In the genomic region with DNA sequence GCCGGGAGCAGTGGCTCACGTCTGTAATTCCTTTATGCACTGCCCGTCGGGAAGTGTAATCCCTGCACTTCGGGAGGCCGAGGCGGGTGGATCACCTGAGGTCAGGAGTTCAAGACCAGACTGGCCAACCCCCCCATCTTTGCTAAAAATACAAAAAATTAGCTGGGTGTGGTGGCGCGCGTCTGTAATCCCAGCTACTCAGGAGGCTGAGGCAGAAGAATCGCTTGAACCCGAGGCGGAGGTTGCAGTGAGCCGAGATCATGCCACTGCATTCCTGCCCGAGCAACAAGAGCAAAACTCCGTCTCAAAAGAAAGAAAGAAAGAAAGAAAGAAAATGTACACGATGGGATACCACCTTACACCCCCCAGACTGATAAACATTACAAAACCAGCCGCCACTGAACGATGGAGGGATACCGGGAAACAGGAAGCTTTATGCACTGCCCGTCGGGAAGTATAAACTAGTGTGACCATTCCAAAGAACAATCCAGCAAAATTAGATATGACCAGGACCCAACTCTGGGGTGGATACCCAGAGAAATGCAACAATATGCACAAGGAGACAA, we compare ENCODE assay signal across 8 cellular contexts. TPM values are rescaled to one million over a fixed set of nuclear protein-coding genes. Genes with fewer than 3 reads are reported as not detected.
DNase-seq lines count a peak whose midpoint lies in the region; ATAC-seq and TF ChIP-seq lines count a peak whose summit lies in the region.

No MANE protein-coding gene starts in this region.

- H3K36me3 ChIP-seq in GM23248 (ENCODE audit: low read depth) (peaks cover 9% of the 10 kb centered on the region; the same call in 1 of the 2 replicates), WERI-Rb-1 (peaks cover 31% of the 10 kb centered on the region)

- ATAC-seq in foreskin keratinocyte: peak; percentile 8
- no peak for ATAC-seq in GM21526 (IDR thresholded peaks at IDR 0.05; ENCODE audit: low FRiP score, unreplicated experiment)

- H3K4me3 ChIP-seq in GM23248: peak overlapping the region; percentile 88
- peak overlapping the region; percentile 94 for H3K4me3 ChIP-seq in WERI-Rb-1 (ENCODE audit: low read depth, low read length)
- H3K4me3 ChIP-seq in skeletal muscle cell (ENCODE audit: low read depth, low read length): peak overlapping the region; percentile 90

- H3K9me3 ChIP-seq in GM23248 (ENCODE audit: low read depth) (no peaks in the 10 kb centered on the region), WERI-Rb-1 (ENCODE audit: severe bottlenecking) (no peaks in the 10 kb centered on the region)

- H3F3A ChIP-seq in GM23248 (ENCODE audit: insufficient read depth): peaks cover 22% of the 10 kb centered on the region

- peak overlapping the region; percentile 68 for H3K27ac ChIP-seq in GM23248
- peak overlapping the region; percentile 90 for H3K27ac ChIP-seq in WERI-Rb-1
- no peak overlapping the region for H3K27ac ChIP-seq in foreskin keratinocyte

- H3K4me1 ChIP-seq in GM23248 (ENCODE audit: insufficient read depth): peaks cover 17% of the 10 kb centered on the region
- H3K4me1 ChIP-seq in foreskin keratinocyte: no peaks in the 10 kb centered on the region

- H2AFZ ChIP-seq in GM23248: peak overlapping the region; percentile 100

- peak overlapping the region; percentile 83 for H3K9ac ChIP-seq in GM23248

- TF ChIP-seq CTCF in WERI-Rb-1 (IDR thresholded peaks at IDR 0.05; ENCODE audit: low read depth, low read length) (no peak), foreskin keratinocyte (conservative IDR thresholded peaks at IDR 0.05) (no peak), GM13976 (IDR thresholded peaks at IDR 0.05; ENCODE audit: borderline replicate concordance, control extremely low read depth, extremely low read depth, insufficient read depth, missing control alignments) (no peak)

- H3K27me3 ChIP-seq in GM23248 (replicated peaks; ENCODE audit: insufficient read depth): no peaks in the 10 kb centered on the region
- H3K27me3 ChIP-seq in WERI-Rb-1 (ENCODE audit: insufficient read depth, low read depth, severe bottlenecking): no peaks in the 10 kb centered on the region
- H3K27me3 ChIP-seq in foreskin keratinocyte: no peaks in the 10 kb centered on the region

- peaks cover 51% of the 10 kb centered on the region for H3K79me2 ChIP-seq in GM23248 (ENCODE audit: insufficient read depth)

- H3K9me2 ChIP-seq in GM23248 (ENCODE audit: insufficient read depth): no peaks in the 10 kb centered on the region

- peak overlapping the region; percentile 89 for H3K4me2 ChIP-seq in GM23248 (ENCODE audit: unreplicated experiment)

- H4K20me1 ChIP-seq in GM23248 (ENCODE audit: insufficient read depth): no peaks in the 10 kb centered on the region

- DNase-seq in GM23248 (peak; percentile 18), WERI-Rb-1 (peak; percentile 42), foreskin keratinocyte (no peak), skeletal muscle cell (ENCODE audit: low read depth) (no peak), NCI-H146 (lab: John Stamatoyannopoulos, UW) (no peak), islet precursor cell (no peak), GM13976 (ENCODE audit: low spot score) (no peak)

- 6 to 8% methylated on average over 22 of the region's 22 CpGs for whole genome bisulfite sequencing in GM23248 (ENCODE audit: low coverage in 1 of 2, low lambda C conversion rate in 2 of 2, missing lambda C conversion rate in 2 of 2), 2 experiments

- in situ Hi-C loops in GM23248 (cut with MboI) (no loop called here), GM13976 (cut with MboI; ENCODE audit: low sequenced_read_pairs, unreplicated experiment) (no loop called here)

RNA-seq across cellular contexts. Expression of a gene that starts 1.1 kb away (rescaled TPM):
- 22.3 and 24.1 TPM in 2 replicates for total RNA-seq in GM23248 (2014; rRNA removed; shearing (Covaris generic))
- polyA plus RNA-seq in GM23248 (2016; fragmentation: Nextera tagmentation; extraction: Ambion mirVana) (26.3 and 27.7 TPM in 2 replicates), foreskin keratinocyte (19.3 and 20.0 TPM in 2 replicates)
- total RNA-seq in foreskin keratinocyte: 14.9 and 16.3 TPM in 2 replicates

RNA-seq across cellular contexts. Expression of a gene that starts 46.6 kb away (rescaled TPM):
- not detected in 2 replicates for total RNA-seq in GM23248 (2014; rRNA removed; shearing (Covaris generic))
- not detected in 2 replicates for polyA plus RNA-seq in GM23248 (2016; fragmentation: Nextera tagmentation; extraction: Ambion mirVana)
- not detected in 2 replicates for total RNA-seq in foreskin keratinocyte
- not detected in 2 replicates for polyA plus RNA-seq in foreskin keratinocyte

Comparison
In these comparisons a context has a peak if more than half of its experiments do, and no peak if none do; other contexts are left out.
1. DNase-seq: peak in GM23248 (single experiment) and WERI-Rb-1 (single experiment); none in foreskin keratinocyte (0 of 2), skeletal muscle cell (single experiment), NCI-H146 (single experiment), islet precursor cell (single experiment) and GM13976 (single experiment).
2. Peak in every context shown above with its lines, with median percentiles within 50 percentile points of each other: H3K4me3 ChIP-seq.